ENCODE assay signal across 14 cellular contexts in the genomic region with DNA sequence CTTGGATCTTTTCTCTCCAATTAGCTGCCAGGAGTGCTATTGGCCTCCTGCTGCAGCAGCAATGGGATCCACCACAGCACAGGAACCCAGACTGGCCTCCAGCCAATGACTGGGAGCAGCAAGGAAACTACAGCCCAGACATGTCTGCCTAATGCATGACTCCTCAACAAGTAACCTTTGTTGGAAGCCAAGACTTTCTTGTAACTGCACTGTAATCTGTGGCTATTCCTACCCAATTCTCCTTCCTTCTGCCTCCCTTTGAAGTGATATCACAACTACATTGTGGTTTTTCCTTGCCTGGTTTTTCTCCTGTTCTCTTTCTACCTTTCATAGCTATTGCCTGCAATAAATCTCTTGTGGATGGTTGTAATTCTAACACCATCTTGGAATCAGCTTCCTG. TPM values are rescaled to one million over a fixed set of nuclear protein-coding genes. Genes with fewer than 3 reads are reported as not detected.
DNase-seq lines count a peak whose midpoint lies in the region; TF ChIP-seq lines count a peak whose summit lies in the region.
"Had no signal": no experiment of that assay in that cellular context is flagged by ENCODE, and none has a peak within 500 bp of the region (broad histone marks: within the 10 kb centered on the region; RNA-seq: fewer than 3 reads in every experiment).

No MANE protein-coding gene starts in this region.

- intact Hi-C loops in CD14-positive monocyte (cut with micrococcal nuclease) = no loop called here

- no peaks in the 10 kb centered on the region for H3K4me1 Mint-ChIP-seq in CD14-positive monocyte
- H3K4me1 Mint-ChIP-seq: activated CD4-positive, alpha-beta memory T cell treated with anti-CD3 and anti-CD28 coated beads, Interleukin-2, amount 10 ng/mL, durations not matched to agents 7 days and 5 days; stimulated activated naive CD8-positive, alpha-beta T cell treated with anti-CD3 and anti-CD28 coated beads, Interleukin-15, amount 100 ng/mL, for 72 hours had no signal

- H3K27me3 Mint-ChIP-seq in CD14-positive monocyte (ENCODE audit: low read depth in 3 of 3) = no peaks in the 10 kb centered on the region
- H3K27me3 Mint-ChIP-seq: stimulated activated naive CD8-positive, alpha-beta T cell treated with anti-CD3 and anti-CD28 coated beads, Interleukin-15, amount 100 ng/mL, for 72 hours had no signal

- peak overlapping the region in 2 of 7 donors; percentile 21 to 26 for H3K27ac Mint-ChIP-seq in CD14-positive monocyte
- H3K27ac Mint-ChIP-seq: activated CD4-positive, alpha-beta memory T cell treated with anti-CD3 and anti-CD28 coated beads, Interleukin-2, amount 10 ng/mL, durations not matched to agents 7 days and 5 days; stimulated activated naive CD8-positive, alpha-beta T cell treated with anti-CD3 and anti-CD28 coated beads, Interleukin-15, amount 100 ng/mL, for 72 hours had no signal

- H3K4me3 Mint-ChIP-seq in CD14-positive monocyte = no peak overlapping the region
- H3K4me3 Mint-ChIP-seq: activated CD4-positive, alpha-beta memory T cell treated with anti-CD3 and anti-CD28 coated beads, Interleukin-2, amount 10 ng/mL, durations not matched to agents 7 days and 5 days; stimulated activated naive CD8-positive, alpha-beta T cell treated with anti-CD3 and anti-CD28 coated beads, Interleukin-15, amount 100 ng/mL, for 72 hours had no signal

- no peak for TF ChIP-seq CTCF in CD14-positive monocyte (IDR thresholded peaks at IDR 0.05)

- DNase-seq in EL (peak; percentile 6), NCI-H226 (peak; percentile 67), dermis blood vessel endothelial cell (peak; percentile 78), myocyte (ENCODE audit: low read depth) (peak; percentile 34), HUDEP-2 (lab: John Stamatoyannopoulos, UW; ENCODE audit: unreplicated experiment in 76 of 76) (no peak), CD14-positive monocyte (ENCODE audit: low spot score) (no peak), NCI-H2196 (lab: John Stamatoyannopoulos, UW; ENCODE audit: unreplicated experiment) (no peak)
- DNase-seq in NK-92 treated with Interleukin-12 subunit alpha and Interleukin-12 subunit beta, amount 100 ng/mL, for 24 hours (lab: John Stamatoyannopoulos, UW) = no peak
- DNase-seq: activated CD4-positive, alpha-beta memory T cell treated with anti-CD3 and anti-CD28 coated beads, Interleukin-2, amount 10 ng/mL, durations not matched to agents 7 days and 5 days; activated effector memory CD4-positive, alpha-beta T cell treated with Interleukin-2 at 50 U/mL for 16 hours; HCEC 1CT; Kasumi-1; NCI-H187 treated with DMSO at 0.1 percent for 48 hours; stimulated activated naive CD8-positive, alpha-beta T cell treated with anti-CD3 and anti-CD28 coated beads, Interleukin-15, amount 100 ng/mL, for 72 hours had no signal

- H3K36me3 Mint-ChIP-seq in CD14-positive monocyte = peaks cover 1 to 10% of the 10 kb centered on the region in 2 donors

- H3K9me3 Mint-ChIP-seq in CD14-positive monocyte = peaks cover 0 to 4% (median 1%) of the 10 kb centered on the region in 7 donors
- H3K9me3 Mint-ChIP-seq: activated CD4-positive, alpha-beta memory T cell treated with anti-CD3 and anti-CD28 coated beads, Interleukin-2, amount 10 ng/mL, durations not matched to agents 7 days and 5 days; stimulated activated naive CD8-positive, alpha-beta T cell treated with anti-CD3 and anti-CD28 coated beads, Interleukin-15, amount 100 ng/mL, for 72 hours had no signal

RNA-seq across cellular contexts. Expression of gene SNCA, which starts 39.8 kb away (rescaled TPM):
- total RNA-seq in dermis blood vessel endothelial cell = 140 and 167 TPM in 2 replicates
- total RNA-seq in myocyte = 0.19 TPM in 1 of 2 replicates, not detected in the other
- 0.11 TPM for polyA plus RNA-seq in myocyte (2012)
- 10 to 100 TPM; 24.3 to 39.4 TPM for polyA plus RNA-seq in CD14-positive monocyte

Comparison
In these comparisons a context has a peak if more than half of its experiments do, and no peak if none do; other contexts are left out.
1. DNase-seq: peak in EL (single experiment), NCI-H226 (single experiment), dermis blood vessel endothelial cell (single experiment) and myocyte (single experiment); none in HUDEP-2 (0 of 76), CD14-positive monocyte (single experiment), NCI-H2196 (single experiment) and NK-92 treated with Interleukin-12 subunit alpha and Interleukin-12 subunit beta, amount 100 ng/mL, for 24 hours (single experiment).
2. RNA of gene SNCA, which starts 39.8 kb away (total RNA-seq): 140 to 167 TPM in dermis blood vessel endothelial cell; 0.19 TPM in myocyte; every median in the first group is over 100 times any median in the second.